ENCODE assay signal across 10 cellular contexts in the genomic region with DNA sequence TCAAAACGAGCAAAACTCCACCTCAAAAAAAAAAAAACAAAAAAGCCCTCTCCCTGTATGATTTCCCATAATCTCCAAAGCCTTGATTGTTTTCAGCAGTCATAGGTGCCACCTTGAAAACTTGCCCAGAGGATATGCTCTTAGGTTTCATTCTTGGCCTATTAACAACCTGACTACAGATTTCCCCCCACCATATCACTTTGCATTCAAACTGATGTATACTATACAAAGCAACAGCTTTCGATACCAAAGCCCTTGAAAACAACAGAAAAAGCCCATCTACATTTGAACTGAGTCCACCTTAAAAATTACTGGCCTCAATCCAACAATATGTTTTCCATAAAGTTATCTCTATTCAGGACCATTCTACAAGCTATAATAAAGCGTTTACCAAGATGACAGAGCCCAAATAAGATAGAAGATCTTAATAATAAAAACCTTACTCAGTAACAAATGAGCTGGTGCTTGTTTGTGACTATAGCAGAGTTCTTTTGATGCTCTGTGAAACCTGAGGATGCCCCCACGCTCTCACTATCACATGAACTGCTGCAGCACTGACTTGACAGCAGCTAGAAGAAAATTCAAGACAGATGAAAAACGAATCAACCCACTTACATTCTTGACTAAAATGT. TPM values are rescaled to one million over a fixed set of nuclear protein-coding genes. Genes with fewer than 3 reads are reported as not detected.
DNase-seq lines count a peak whose midpoint lies in the region; ATAC-seq and TF ChIP-seq lines count a peak whose summit lies in the region.
"Had no signal": no experiment of that assay in that cellular context is flagged by ENCODE, and none has a peak within 500 bp of the region (broad histone marks: within the 10 kb centered on the region; RNA-seq: fewer than 3 reads in every experiment).

No MANE protein-coding gene starts in this region.

- no peaks in the 10 kb centered on the region for H3K9me3 Mint-ChIP-seq in activated T-cell treated with anti-CD3 and anti-CD28 coated beads, Interleukin-2, amount 50 U/mL, for 4 hours
- no peaks in the 10 kb centered on the region for H3K9me3 Mint-ChIP-seq in activated CD8-positive, alpha-beta T cell treated with anti-CD3 and anti-CD28 coated beads, Interleukin-2, amount 10 ng/mL, durations not matched to agents 7 days and 5 days (ENCODE audit: insufficient read depth)

- H3K79me2 ChIP-seq in mammary epithelial cell (ENCODE audit: insufficient read depth, low read length): peaks cover 2% of the 10 kb centered on the region

- peaks cover 75% of the 10 kb centered on the region for H3K4me1 Mint-ChIP-seq in activated T-cell treated with anti-CD3 and anti-CD28 coated beads, Interleukin-2, amount 50 U/mL, for 4 hours (ENCODE audit: low read depth)
- H3K4me1 Mint-ChIP-seq in activated CD8-positive, alpha-beta T cell treated with anti-CD3 and anti-CD28 coated beads, Interleukin-2, amount 10 ng/mL, durations not matched to agents 7 days and 5 days (ENCODE audit: low read depth): peaks cover 70% of the 10 kb centered on the region

- H3K27me3 ChIP-seq in esophagus squamous epithelium: no peaks in the 10 kb centered on the region
- H3K27me3 ChIP-seq in suprapubic skin: no peaks in the 10 kb centered on the region
- no peaks in the 10 kb centered on the region for H3K27me3 ChIP-seq in aorta (ENCODE audit: control insufficient read depth in 1 of 2, insufficient read depth in 2 of 2, low read length in 1 of 2)
- H3K27me3 ChIP-seq in mammary epithelial cell (ENCODE audit: insufficient read depth, low read length): no peaks in the 10 kb centered on the region
- H3K27me3 ChIP-seq: Peyer's patch, right lobe of liver had no signal

- TF ChIP-seq CTCF in esophagus squamous epithelium (IDR thresholded peaks at IDR 0.05) (no peak), suprapubic skin (IDR thresholded peaks at IDR 0.05) (no peak), mammary epithelial cell (conservative IDR thresholded peaks at IDR 0.05 in 1 of 2, IDR thresholded peaks at IDR 0.05 in 1 of 2; ENCODE audit: extremely low read depth in 1 of 2, insufficient read depth in 1 of 2, low read depth in 1 of 2, low read length in 2 of 2) (no peak)

- no peaks in the 10 kb centered on the region for H4K20me1 ChIP-seq in mammary epithelial cell (ENCODE audit: insufficient read depth, low read length)

- intact Hi-C loops in esophagus squamous epithelium (cut with DNase I): no loop called here
- intact Hi-C loops in aorta (cut with DNase I): no loop called here
- intact Hi-C loops in mammary epithelial cell (cut with micrococcal nuclease): loop anchor here (5.0 kb wide), 1 partner anchor 39 kb away; no protein-coding TSS in a partner anchor

- no peak overlapping the region for H3K4me3 ChIP-seq in esophagus squamous epithelium
- no peak overlapping the region for H3K4me3 ChIP-seq in suprapubic skin
- H3K4me3 ChIP-seq in aorta (ENCODE audit: low read length in 2 of 2): no peak overlapping the region
- H3K4me3 ChIP-seq in mammary epithelial cell (replicated peaks in 1 of 3; ENCODE audit: insufficient read depth in 1 of 3, low read depth in 2 of 3, low read length in 3 of 3): no peak overlapping the region
- H3K4me3 ChIP-seq: Peyer's patch, right lobe of liver had no signal

- CTCF ChIA-PET in activated CD8-positive, alpha-beta T cell treated with anti-CD3 and anti-CD28 coated beads, Interleukin-2, amount 10 ng/mL, durations not matched to agents 7 days and 5 days (lab: Charles Lee): interaction anchor here (1.2 to 3.1 kb wide), 4 partner anchors 12 to 112 kb away, joined by 3 to 12 read pairs (median 7); no protein-coding TSS in a partner anchor
- CTCF ChIA-PET in mammary epithelial cell (lab: Charles Lee; ENCODE audit: low non-redundant PET): no interaction called here

- no peak overlapping the region for H3K4me2 ChIP-seq in mammary epithelial cell (ENCODE audit: insufficient read depth, low read depth, low read length)

- no peak for TF ChIP-seq EP300 in suprapubic skin (IDR thresholded peaks at IDR 0.05)

- in situ Hi-C loops in mammary epithelial cell (cut with MboI; ENCODE audit: low sequenced_read_pairs in 2 of 2): no loop called here

- dilution Hi-C loops in mammary epithelial cell (cut with HindIII; ENCODE audit: low sequenced_read_pairs): no loop called here

- DNase-seq in activated T-cell treated with anti-CD3 and anti-CD28 coated beads, Interleukin-2, amount 50 U/mL, for 4 hours: no peak
- DNase-seq in activated T-cell treated with anti-CD3 and anti-CD28 coated beads for 4 hours (no peak), esophagus squamous epithelium (lab: John Stamatoyannopoulos, UW) (no peak), suprapubic skin (ENCODE audit: low spot score in 2 of 2) (no peak), aorta (no peak), mammary epithelial cell (no peak), NCI-H526 treated with DMSO at 0.1 percent for 48 hours (lab: John Stamatoyannopoulos, UW) (no peak)
- DNase-seq in activated CD8-positive, alpha-beta T cell treated with anti-CD3 and anti-CD28 coated beads, Interleukin-2, amount 10 ng/mL, durations not matched to agents 7 days and 5 days: no peak
- DNase-seq: right lobe of liver had no signal

- H3K4me1 ChIP-seq in esophagus squamous epithelium: peaks cover 17 to 59% (median 26%) of the 10 kb centered on the region in 3 donors
- H3K4me1 ChIP-seq in suprapubic skin: peaks cover 30% of the 10 kb centered on the region
- H3K4me1 ChIP-seq in aorta (ENCODE audit: control insufficient read depth in 1 of 2, insufficient read depth in 2 of 2, low read length in 2 of 2): peaks cover 3 to 11% of the 10 kb centered on the region in 2 donors
- H3K4me1 ChIP-seq in mammary epithelial cell (ENCODE audit: insufficient read depth, low read length): peaks cover 11% of the 10 kb centered on the region

- POLR2A ChIA-PET in activated CD8-positive, alpha-beta T cell treated with anti-CD3 and anti-CD28 coated beads, Interleukin-2, amount 10 ng/mL, durations not matched to agents 7 days and 5 days (lab: Charles Lee): interaction anchor here (1.5 kb wide), 1 partner anchor 12 kb away, joined by 9 read pairs; no protein-coding TSS in a partner anchor

- ATAC-seq in activated T-cell treated with anti-CD3 and anti-CD28 coated beads, Interleukin-2, amount 50 U/mL, for 4 hours: peak; percentile 69 to 74
- ATAC-seq in activated CD8-positive, alpha-beta T cell treated with anti-CD3 and anti-CD28 coated beads, Interleukin-2, amount 10 ng/mL, durations not matched to agents 7 days and 5 days: no peak
- no peak for ATAC-seq in aorta (ENCODE audit: low FRiP score)
- ATAC-seq: right lobe of liver had no signal

- 42 to 56% methylated on average over 5 of the region's 5 CpGs for WGBS in esophagus squamous epithelium, 2 donors
- WGBS in suprapubic skin: 51% methylated on average over 5 of the region's 5 CpGs
- 54 to 58% methylated on average over 5 of the region's 5 CpGs for WGBS in aorta, 2 donors
- WGBS in mammary epithelial cell (ENCODE audit: low coverage, missing lambda C conversion rate): 76% methylated on average over 4 of the region's 5 CpGs

- peaks cover 27% of the 10 kb centered on the region for H3K36me3 Mint-ChIP-seq in activated T-cell treated with anti-CD3 and anti-CD28 coated beads, Interleukin-2, amount 50 U/mL, for 4 hours (ENCODE audit: insufficient read depth)
- H3K36me3 Mint-ChIP-seq in activated CD8-positive, alpha-beta T cell treated with anti-CD3 and anti-CD28 coated beads, Interleukin-2, amount 10 ng/mL, durations not matched to agents 7 days and 5 days (ENCODE audit: low read depth): peaks cover 59% of the 10 kb centered on the region

- H3K27ac Mint-ChIP-seq in activated CD8-positive, alpha-beta T cell treated with anti-CD3 and anti-CD28 coated beads, Interleukin-2, amount 10 ng/mL, durations not matched to agents 7 days and 5 days: peak overlapping the region; percentile 71

- H2AFZ ChIP-seq in mammary epithelial cell (ENCODE audit: low read depth, low read length): no peak overlapping the region

- H3K9ac ChIP-seq in mammary epithelial cell (ENCODE audit: insufficient read depth, low read length): no peak overlapping the region

- H3K27ac ChIP-seq in esophagus squamous epithelium (peak overlapping the region in 3 of 4 donors; percentile 8 to 48 (median 40)), suprapubic skin (peak overlapping the region; percentile 0), aorta (ENCODE audit: low read depth in 1 of 2, low read length in 2 of 2) (no peak overlapping the region), mammary epithelial cell (ENCODE audit: insufficient read depth, low read depth, low read length) (no peak overlapping the region)
- H3K27ac ChIP-seq: right lobe of liver had no signal

- H3K36me3 ChIP-seq in esophagus squamous epithelium (peaks cover 0 to 13% (median 0%) of the 10 kb centered on the region in 3 donors), suprapubic skin (no peaks in the 10 kb centered on the region), aorta (ENCODE audit: control insufficient read depth in 1 of 2, insufficient read depth in 2 of 2, low read length in 1 of 2) (no peaks in the 10 kb centered on the region), mammary epithelial cell (ENCODE audit: insufficient read depth, low read length) (no peaks in the 10 kb centered on the region)
- H3K36me3 ChIP-seq: Peyer's patch, right lobe of liver had no signal

- TF ChIP-seq POLR2A in esophagus squamous epithelium (IDR thresholded peaks at IDR 0.05) (no peak), suprapubic skin (IDR thresholded peaks at IDR 0.05) (no peak)

- no TSS peak for BruUV-seq in mammary epithelial cell (replicated peaks; lab: Mats Ljungman, UMichigan)

- no peaks in the 10 kb centered on the region for H3K27me3 Mint-ChIP-seq in activated T-cell treated with anti-CD3 and anti-CD28 coated beads, Interleukin-2, amount 50 U/mL, for 4 hours (ENCODE audit: low read depth)
- H3K27me3 Mint-ChIP-seq in activated CD8-positive, alpha-beta T cell treated with anti-CD3 and anti-CD28 coated beads, Interleukin-2, amount 10 ng/mL, durations not matched to agents 7 days and 5 days (ENCODE audit: low read depth): no peaks in the 10 kb centered on the region

- no peaks in the 10 kb centered on the region for H3K9me3 ChIP-seq in esophagus squamous epithelium
- H3K9me3 ChIP-seq in suprapubic skin: no peaks in the 10 kb centered on the region
- no peaks in the 10 kb centered on the region for H3K9me3 ChIP-seq in aorta (ENCODE audit: control insufficient read depth, low read length)
- no peaks in the 10 kb centered on the region for H3K9me3 ChIP-seq in mammary epithelial cell (replicated peaks; ENCODE audit: insufficient read depth, low read length)
- H3K9me3 ChIP-seq: Peyer's patch, right lobe of liver had no signal

- peak overlapping the region; percentile 58 for H3K4me3 Mint-ChIP-seq in activated T-cell treated with anti-CD3 and anti-CD28 coated beads, Interleukin-2, amount 50 U/mL, for 4 hours
- no peak overlapping the region for H3K4me3 Mint-ChIP-seq in activated CD8-positive, alpha-beta T cell treated with anti-CD3 and anti-CD28 coated beads, Interleukin-2, amount 10 ng/mL, durations not matched to agents 7 days and 5 days

RNA-seq across cellular contexts. Expression of a gene that starts 44.4 kb away (rescaled TPM):
- 100 to 1,000 TPM; 156 to 174 (median 163) TPM for total RNA-seq in activated T-cell treated with anti-CD3 and anti-CD28 coated beads, Interleukin-2, amount 50 U/mL, for 4 hours
- total RNA-seq in activated CD8-positive, alpha-beta T cell treated with anti-CD3 and anti-CD28 coated beads, Interleukin-2, amount 10 ng/mL, durations not matched to agents 7 days and 5 days: 100 to 1,000 TPM; 173 to 176 TPM
- total RNA-seq in esophagus squamous epithelium: 10 to 100 TPM; 19.7 to 47.7 (median 26.2) TPM
- 10 to 100 TPM; 23.7 to 50.5 (median 43.3) TPM for total RNA-seq in suprapubic skin
- 10 to 100 TPM; 92.2 to 92.9 TPM for total RNA-seq in aorta
- 10 to 100 TPM; 21.9 to 35.4 TPM for polyA plus RNA-seq in aorta
- 10 to 100 TPM; 11.5 to 21.5 TPM for total RNA-seq in mammary epithelial cell
- polyA plus RNA-seq in mammary epithelial cell: 5.8 TPM
- 9.5 TPM for polyA minus RNA-seq in mammary epithelial cell

RNA-seq across cellular contexts. Expression of a gene that starts 55.1 kb away (rescaled TPM):
- total RNA-seq in activated T-cell treated with anti-CD3 and anti-CD28 coated beads, Interleukin-2, amount 50 U/mL, for 4 hours: 10 to 100 TPM; 15.9 to 21.7 (median 17.9) TPM
- 10 to 100 TPM; 22.5 to 24.4 TPM for total RNA-seq in activated CD8-positive, alpha-beta T cell treated with anti-CD3 and anti-CD28 coated beads, Interleukin-2, amount 10 ng/mL, durations not matched to agents 7 days and 5 days
- total RNA-seq in esophagus squamous epithelium (10 to 100 TPM; 18.9 to 27.0 (median 23.2) TPM), suprapubic skin (10 to 100 TPM; 24.6 to 41.8 (median 34.1) TPM), aorta (10 to 100 TPM; 43.3 to 48.2 TPM), mammary epithelial cell (10 to 100 TPM; 34.2 to 41.4 TPM)
- polyA plus RNA-seq in aorta (10 to 100 TPM in 1 of 2 donors, 1 to 10 TPM in 1; 7.4 to 26.9 TPM), mammary epithelial cell (20.5 TPM)
- polyA minus RNA-seq in mammary epithelial cell: 24.8 TPM

Comparison
In these comparisons a context has a peak if more than half of its experiments do, and no peak if none do; other contexts are left out.
1. ATAC-seq: peak in activated T-cell treated with anti-CD3 and anti-CD28 coated beads, Interleukin-2, amount 50 U/mL, for 4 hours (2 of 2); none in activated CD8-positive, alpha-beta T cell treated with anti-CD3 and anti-CD28 coated beads, Interleukin-2, amount 10 ng/mL, durations not matched to agents 7 days and 5 days (single experiment) and aorta (single experiment).
2. H3K27ac ChIP-seq: peak in esophagus squamous epithelium (3 of 4) and suprapubic skin (single experiment); none in aorta (0 of 2) and mammary epithelial cell (single experiment).